Comparison of ENCODE assay signal across 10 cellular contexts in the genomic region with DNA sequence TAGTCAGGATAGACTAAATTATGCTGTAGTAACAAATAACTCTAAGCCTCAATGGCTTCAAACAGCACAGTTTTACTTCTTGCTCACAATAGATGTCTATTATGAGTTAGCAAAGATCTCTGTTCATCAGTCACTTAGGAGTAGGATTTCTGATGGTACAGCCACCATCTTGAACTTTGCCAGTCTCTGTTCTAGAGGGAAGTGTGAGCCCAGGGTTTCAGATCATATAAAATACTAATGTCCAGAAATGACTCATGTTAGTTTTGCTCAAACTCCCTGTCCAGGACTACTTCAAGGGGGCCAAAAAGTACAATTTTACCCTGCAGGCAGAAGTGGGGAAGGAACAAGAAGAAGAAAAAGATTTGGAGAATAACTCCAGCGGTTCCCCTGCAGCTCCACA.
DNase-seq lines count a peak whose midpoint lies in the region; ATAC-seq, FAIRE-seq and TF ChIP-seq lines count a peak whose summit lies in the region.
"Had no signal": no experiment of that assay in that cellular context is flagged by ENCODE, and none has a peak within 500 bp of the region (broad histone marks: within the 10 kb centered on the region; RNA-seq: fewer than 3 reads in every experiment).

No MANE protein-coding gene starts in this region.

- no peak overlapping the region for H2BK5ac ChIP-seq in neuronal stem cell (ENCODE audit: low read length)

- DNase-seq in GM12891 (ENCODE audit: insufficient read length, low spot score) = no peak
- no peak for DNase-seq in stomach
- no peak for DNase-seq in neuronal stem cell (ENCODE audit: low spot score)
- DNase-seq in body of pancreas = no peak
- no peak for DNase-seq in CD8-positive, alpha-beta T cell
- DNase-seq: PC-9; stimulated activated CD4-positive, alpha-beta T cell treated with anti-CD3 and anti-CD28 coated beads, Interleukin-2, amount 100 ng/mL, for 24 hours had no signal

- no peak for TF ChIP-seq EP300 in stomach (IDR thresholded peaks at IDR 0.05)

- H3K79me1 ChIP-seq in neuronal stem cell (ENCODE audit: low read depth, low read length) = no peaks in the 10 kb centered on the region

- POLR2A ChIA-PET in CD8-positive, alpha-beta T cell (lab: Charles Lee) = no interaction called here

- H3K4me3 Mint-ChIP-seq in CD8-positive, alpha-beta T cell = no peak overlapping the region

- no peak overlapping the region for H2BK120ac ChIP-seq in neuronal stem cell (ENCODE audit: low read depth, low read length)

- no peaks in the 10 kb centered on the region for H3K27me3 Mint-ChIP-seq in CD8-positive, alpha-beta T cell (ENCODE audit: low read depth)

- no peak overlapping the region for H3K4ac ChIP-seq in neuronal stem cell (ENCODE audit: low read length)

- no peak overlapping the region for H4K8ac ChIP-seq in neuronal stem cell (ENCODE audit: low read depth, low read length)

- H3K14ac ChIP-seq in neuronal stem cell (ENCODE audit: low read length) = no peak overlapping the region

- H3K36me3 Mint-ChIP-seq in CD8-positive, alpha-beta T cell = no peaks in the 10 kb centered on the region

- peak; percentile 56 for ATAC-seq in GM19397 (IDR thresholded peaks at IDR 0.05; ENCODE audit: unreplicated experiment)
- peak; percentile 69 for ATAC-seq in HG02798 (IDR thresholded peaks at IDR 0.05; ENCODE audit: poor library complexity, unreplicated experiment)
- peak; percentile 55 for ATAC-seq in HG03457 (IDR thresholded peaks at IDR 0.05; ENCODE audit: unreplicated experiment)
- no peak for ATAC-seq in body of pancreas
- no peak for ATAC-seq in CD8-positive, alpha-beta T cell

- H3K9me3 Mint-ChIP-seq in CD8-positive, alpha-beta T cell = no peaks in the 10 kb centered on the region

- H2AK5ac ChIP-seq in neuronal stem cell (ENCODE audit: low read depth, low read length) = no peak overlapping the region

- H4K91ac ChIP-seq in neuronal stem cell (ENCODE audit: low read depth, low read length, poor library complexity) = no peak overlapping the region

- 84 to 100% (median 95%) methylated on average over 1 of the region's 1 CpG for WGBS in stomach, 5 donors
- no CpG with 5 or more reads among the region's 1 CpG for WGBS in neuronal stem cell (ENCODE audit: extremely low coverage in 2 of 2, insufficient read length in 2 of 2, insufficient replicate concordance in 1 of 2), 2 donors
- WGBS in body of pancreas, 2 donors = 86 to 100% methylated on average over 1 of the region's 1 CpG

- H3K23ac ChIP-seq in neuronal stem cell (ENCODE audit: low read depth, low read length, poor library complexity) = no peak overlapping the region

- H3K9me3 ChIP-seq in stomach = no peaks in the 10 kb centered on the region
- no peaks in the 10 kb centered on the region for H3K9me3 ChIP-seq in neuronal stem cell (replicated peaks in 1 of 2; ENCODE audit: control insufficient read depth in 2 of 2, insufficient read depth in 1 of 2, low read depth in 1 of 2, low read length in 2 of 2)
- no peaks in the 10 kb centered on the region for H3K9me3 ChIP-seq in body of pancreas
- no peaks in the 10 kb centered on the region for H3K9me3 ChIP-seq in CD8-positive, alpha-beta T cell (ENCODE audit: low read length)

- H3K36me3 ChIP-seq in stomach = no peaks in the 10 kb centered on the region
- H3K36me3 ChIP-seq in neuronal stem cell (replicated peaks in 1 of 2; ENCODE audit: control insufficient read depth in 2 of 2, insufficient read depth in 2 of 2, low read length in 2 of 2) = no peaks in the 10 kb centered on the region
- no peaks in the 10 kb centered on the region for H3K36me3 ChIP-seq in body of pancreas (replicated peaks in 1 of 2; ENCODE audit: insufficient read depth in 1 of 2, low read depth in 2 of 2)
- H3K36me3 ChIP-seq in CD8-positive, alpha-beta T cell (ENCODE audit: insufficient read depth, low read length) = no peaks in the 10 kb centered on the region

- H3K4me1 ChIP-seq in stomach (no peaks in the 10 kb centered on the region), neuronal stem cell (ENCODE audit: control insufficient read depth in 2 of 2, insufficient read depth in 1 of 2, low read depth in 1 of 2, low read length in 2 of 2) (no peaks in the 10 kb centered on the region), body of pancreas (no peaks in the 10 kb centered on the region)
- no peaks in the 10 kb centered on the region for H3K4me1 ChIP-seq in CD8-positive, alpha-beta T cell (ENCODE audit: insufficient read depth, low read length)

- peak; percentile 89 for FAIRE-seq in GM12891 (lab: Jason Lieb, UNC)

- H3K27ac ChIP-seq in stomach (no peak overlapping the region), neuronal stem cell (replicated peaks; ENCODE audit: low read length) (no peak overlapping the region), body of pancreas (no peak overlapping the region)
- no peak overlapping the region for H3K27ac ChIP-seq in CD8-positive, alpha-beta T cell (ENCODE audit: low read depth, low read length)
- H3K27ac ChIP-seq: PC-9 had no signal

- CTCF ChIA-PET in CD8-positive, alpha-beta T cell (lab: Charles Lee) = no interaction called here

- H2BK15ac ChIP-seq in neuronal stem cell (ENCODE audit: low read length) = no peak overlapping the region

- no peaks in the 10 kb centered on the region for H3K4me1 Mint-ChIP-seq in CD8-positive, alpha-beta T cell (ENCODE audit: low read depth)

- no peak overlapping the region for H3K18ac ChIP-seq in neuronal stem cell (ENCODE audit: low read length)

- no peak overlapping the region for H3K27ac Mint-ChIP-seq in CD8-positive, alpha-beta T cell

- no peak overlapping the region for H3K9ac ChIP-seq in neuronal stem cell (ENCODE audit: low read depth, low read length, poor library complexity)

- TF ChIP-seq CTCF in stomach (IDR thresholded peaks at IDR 0.05) (no peak), body of pancreas (IDR thresholded peaks at IDR 0.05) (no peak)
- TF ChIP-seq CTCF in CD8-positive, alpha-beta T cell (IDR thresholded peaks at IDR 0.05) = no peak

- H2BK12ac ChIP-seq in neuronal stem cell (ENCODE audit: low read length) = no peak overlapping the region

- TF ChIP-seq POLR2A in GM12891 (IDR thresholded peaks at IDR 0.05; ENCODE audit: low read depth, low read length) (no peak), stomach (IDR thresholded peaks at IDR 0.05) (no peak), body of pancreas (IDR thresholded peaks at IDR 0.05) (no peak)

- no peak overlapping the region for H3K4me2 ChIP-seq in neuronal stem cell (ENCODE audit: insufficient read depth, low read length, poor library complexity, severe bottlenecking)
- H3K4me2 ChIP-seq: PC-9 had no signal

- H3K27me3 ChIP-seq in stomach (no peaks in the 10 kb centered on the region), neuronal stem cell (ENCODE audit: control insufficient read depth in 3 of 3, insufficient read depth in 3 of 3, low read depth in 1 of 3, low read length in 3 of 3) (peaks cover 0 to 5% (median 0%) of the 10 kb centered on the region in 3 experiments), body of pancreas (no peaks in the 10 kb centered on the region)
- H3K27me3 ChIP-seq in CD8-positive, alpha-beta T cell (ENCODE audit: insufficient read depth, low read length) = no peaks in the 10 kb centered on the region

- H2AFZ ChIP-seq in neuronal stem cell (ENCODE audit: low read length) = no peak overlapping the region
- H2AFZ ChIP-seq: PC-9 had no signal

- no peak overlapping the region for H3K4me3 ChIP-seq in stomach
- no peak overlapping the region for H3K4me3 ChIP-seq in neuronal stem cell (ENCODE audit: low read length in 2 of 2)
- H3K4me3 ChIP-seq in body of pancreas = no peak overlapping the region
- H3K4me3 ChIP-seq in CD8-positive, alpha-beta T cell (ENCODE audit: low read depth, low read length) = no peak overlapping the region
- H3K4me3 ChIP-seq: PC-9 had no signal

- intact Hi-C loops in stomach (cut with DNase I; ENCODE audit: low total_unique reads) (no loop called here), body of pancreas (cut with DNase I) (no loop called here)
- intact Hi-C loops in CD8-positive, alpha-beta T cell (cut with DNase I, micrococcal nuclease) = no loop called here

TF ChIP-seq in GM12891, 5 proteins besides CTCF, POLR2A, EP300 and RAD21:
- TF ChIP-seq TAF1 (IDR thresholded peaks at IDR 0.05; ENCODE audit: low read depth, low read length) (no peak), SPI1 (IDR thresholded peaks at IDR 0.05; ENCODE audit: low read depth, low read length) (peak; percentile 85)

Comparison
In these comparisons a context has a peak if more than half of its experiments do, and no peak if none do; other contexts are left out.
1. ATAC-seq: peak in GM19397 (single experiment), HG02798 (single experiment) and HG03457 (single experiment); none in body of pancreas (single experiment) and CD8-positive, alpha-beta T cell (single experiment).